Comparison of ENCODE assay signal across 21 cellular contexts in genomic region chr11:68538025-68538424, GRCh38.
DNase-seq lines count a peak whose midpoint lies in the region; ATAC-seq and TF ChIP-seq lines count a peak whose summit lies in the region.
"Had no signal": no experiment of that assay in that cellular context is flagged by ENCODE, and none has a peak within 500 bp of the region (broad histone marks: within the 10 kb centered on the region; RNA-seq: fewer than 3 reads in every experiment).

No MANE protein-coding gene starts in this region.

- POLR2A ChIA-PET in naive thymus-derived CD4-positive, alpha-beta T cell (lab: Charles Lee) = no interaction called here

- peak overlapping the region; percentile 54 for H3K27ac ChIP-seq in 22Rv1
- no peak overlapping the region for H3K27ac ChIP-seq in naive thymus-derived CD4-positive, alpha-beta T cell (ENCODE audit: low read depth, low read length)
- H3K27ac ChIP-seq: A549, SJSA1 had no signal

- no peak overlapping the region for H3K4me3 ChIP-seq in naive thymus-derived CD4-positive, alpha-beta T cell (ENCODE audit: low read length)
- H3K4me3 ChIP-seq: A549, GM23338, HAP-1, SJSA1 had no signal

- no peaks in the 10 kb centered on the region for H3K27me3 ChIP-seq in naive thymus-derived CD4-positive, alpha-beta T cell (ENCODE audit: control insufficient read depth in 2 of 2, insufficient read depth in 2 of 2, low read length in 2 of 2)
- H3K27me3 ChIP-seq: SJSA1 had no signal

- TF ChIP-seq CTCF in 22Rv1 (IDR thresholded peaks at IDR 0.05) = no peak
- no peak for TF ChIP-seq CTCF in Calu3 (IDR thresholded peaks at IDR 0.05; ENCODE audit: unreplicated experiment)

- peaks cover 49% of the 10 kb centered on the region for H3K36me3 Mint-ChIP-seq in Calu3 (ENCODE audit: insufficient read depth, unreplicated experiment)
- H3K36me3 Mint-ChIP-seq in T-helper 17 cell (ENCODE audit: low read depth) = peaks cover 16% of the 10 kb centered on the region
- H3K36me3 Mint-ChIP-seq in naive thymus-derived CD4-positive, alpha-beta T cell = peaks cover 20 to 46% (median 31%) of the 10 kb centered on the region in 5 donors

- no peak for ATAC-seq in T-helper 17 cell
- no peak for ATAC-seq in naive thymus-derived CD4-positive, alpha-beta T cell
- ATAC-seq: A549, GM23338, Right ventricle myocardium inferior had no signal

- H3K4me1 Mint-ChIP-seq in Calu3 (ENCODE audit: low read depth, unreplicated experiment) (peaks cover 28% of the 10 kb centered on the region), T-helper 17 cell (peaks cover 50% of the 10 kb centered on the region)
- peaks cover 47 to 91% (median 82%) of the 10 kb centered on the region in 7 donors for H3K4me1 Mint-ChIP-seq in naive thymus-derived CD4-positive, alpha-beta T cell

- CTCF ChIA-PET in Calu3 (lab: Charles Lee) = no interaction called here
- CTCF ChIA-PET in naive thymus-derived CD4-positive, alpha-beta T cell (lab: Charles Lee) = no interaction called here

- no peak for DNase-seq in Calu3
- no peak for DNase-seq in T-helper 17 cell
- DNase-seq in naive thymus-derived CD4-positive, alpha-beta T cell = no peak
- DNase-seq in NCI-H345 treated with DMSO at 0.1 percent for 48 hours (lab: John Stamatoyannopoulos, UW; ENCODE audit: unreplicated experiment) = no peak
- DNase-seq in epidermal melanocyte (ENCODE audit: insufficient read length, low spot score) = no peak
- DNase-seq in GM03348 (ENCODE audit: low spot score) = no peak
- DNase-seq: CD4-positive, CD25-positive, alpha-beta regulatory T cell; COR-L47; KG1; NCI-H1105; NCI-H146; NCI-H2029; NCI-H345; NCI-H524 treated with DMSO at 0.1 percent for 48 hours; NCI-H82 had no signal

- H3K9me3 Mint-ChIP-seq in Calu3 (ENCODE audit: low read depth, unreplicated experiment) = no peaks in the 10 kb centered on the region
- H3K9me3 Mint-ChIP-seq in naive thymus-derived CD4-positive, alpha-beta T cell = no peaks in the 10 kb centered on the region
- H3K9me3 Mint-ChIP-seq: CD4-positive, CD25-positive, alpha-beta regulatory T cell; GM23338 had no signal

- intact Hi-C loops in Calu3 (cut with micrococcal nuclease; ENCODE audit: unreplicated experiment) = no loop called here
- intact Hi-C loops in naive thymus-derived CD4-positive, alpha-beta T cell (cut with micrococcal nuclease) = no loop called here

- H3K36me3 ChIP-seq in naive thymus-derived CD4-positive, alpha-beta T cell (ENCODE audit: control insufficient read depth in 2 of 3, insufficient read depth in 3 of 3, low read length in 3 of 3) = peaks cover 0 to 51% (median 3%) of the 10 kb centered on the region in 3 experiments

- no peak overlapping the region for H3K4me3 Mint-ChIP-seq in Calu3 (ENCODE audit: low read depth, unreplicated experiment)
- no peak overlapping the region for H3K4me3 Mint-ChIP-seq in T-helper 17 cell
- no peak overlapping the region for H3K4me3 Mint-ChIP-seq in naive thymus-derived CD4-positive, alpha-beta T cell
- H3K4me3 Mint-ChIP-seq: CD4-positive, CD25-positive, alpha-beta regulatory T cell; GM23338 had no signal

- H3K27me3 Mint-ChIP-seq in Calu3 (ENCODE audit: unreplicated experiment) = no peaks in the 10 kb centered on the region
- no peaks in the 10 kb centered on the region for H3K27me3 Mint-ChIP-seq in T-helper 17 cell
- H3K27me3 Mint-ChIP-seq in naive thymus-derived CD4-positive, alpha-beta T cell = no peaks in the 10 kb centered on the region
- H3K27me3 Mint-ChIP-seq: CD4-positive, CD25-positive, alpha-beta regulatory T cell had no signal

- H3K27ac Mint-ChIP-seq in Calu3 (ENCODE audit: unreplicated experiment) (no peak overlapping the region), T-helper 17 cell (peak overlapping the region; percentile 6)
- H3K27ac Mint-ChIP-seq in naive thymus-derived CD4-positive, alpha-beta T cell = peak overlapping the region in 5 of 9 donors; percentile 1 to 22 (median 14)
- H3K27ac Mint-ChIP-seq: GM23338 had no signal

- peaks cover 6 to 7% of the 10 kb centered on the region in 2 donors for H3K4me1 ChIP-seq in naive thymus-derived CD4-positive, alpha-beta T cell (ENCODE audit: control insufficient read depth in 2 of 2, insufficient read depth in 2 of 2, low read length in 2 of 2)
- H3K4me1 ChIP-seq: HAP-1 had no signal

- BruUV-seq in Calu3 (replicated peaks; lab: Mats Ljungman, UMichigan) = TSS peak; percentile 30

- no peaks in the 10 kb centered on the region for H3K9me3 ChIP-seq in T-helper 17 cell (ENCODE audit: control insufficient read depth, low read length, poor library complexity, severe bottlenecking)
- no peaks in the 10 kb centered on the region for H3K9me3 ChIP-seq in naive thymus-derived CD4-positive, alpha-beta T cell (ENCODE audit: control insufficient read depth in 2 of 3, low read length in 3 of 3)
- H3K9me3 ChIP-seq: A549, HAP-1, SJSA1 had no signal
